17 cellular contexts compared by ENCODE assay signal in the genomic region with DNA sequence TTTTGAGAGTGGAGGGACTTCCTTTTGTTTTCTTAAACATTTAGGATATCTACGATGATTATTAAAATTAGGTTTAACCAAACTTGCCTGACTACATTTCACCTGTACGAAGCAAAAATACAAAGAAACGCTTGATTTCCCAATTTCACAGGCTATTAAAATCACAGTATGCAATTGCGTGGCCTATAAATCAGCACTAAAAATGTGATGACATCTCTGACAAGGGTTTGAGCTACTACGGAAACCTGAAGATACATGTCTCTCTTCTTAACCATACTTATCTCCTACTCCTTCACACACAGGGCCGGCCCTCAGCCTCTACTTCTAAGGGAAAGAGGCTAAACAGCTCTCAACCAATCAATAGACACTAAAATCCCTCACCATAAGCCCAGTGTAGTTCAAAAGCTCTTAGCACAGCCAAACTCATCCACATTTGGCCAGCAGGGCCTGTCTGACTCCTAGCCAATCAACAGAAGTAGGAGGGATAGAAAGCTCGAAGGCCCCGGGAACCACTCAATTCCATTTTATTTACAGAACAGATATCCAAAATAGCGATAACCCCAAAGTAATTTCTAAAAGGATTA.
DNase-seq lines count a peak whose midpoint lies in the region; ATAC-seq, FAIRE-seq and TF ChIP-seq lines count a peak whose summit lies in the region.
"Had no signal": no experiment of that assay in that cellular context is flagged by ENCODE, and none has a peak within 500 bp of the region (broad histone marks: within the 10 kb centered on the region; RNA-seq: fewer than 3 reads in every experiment).

No MANE protein-coding gene starts in this region.

- WGBS in esophagus squamous epithelium, 2 donors, result 63 to 71% methylated on average over 9 of the region's 9 CpGs

- intact Hi-C loops in esophagus squamous epithelium (cut with DNase I), result no loop called here

- no peak overlapping the region for H3K4me3 ChIP-seq in esophagus squamous epithelium
- H3K4me3 ChIP-seq: PC-9, tibial artery had no signal

- no peak for TF ChIP-seq POLR2A in esophagus squamous epithelium (IDR thresholded peaks at IDR 0.05)

- peaks cover 0 to 62% (median 0%) of the 10 kb centered on the region in 3 donors for H3K36me3 ChIP-seq in esophagus squamous epithelium

- no peaks in the 10 kb centered on the region for H3K9me3 ChIP-seq in esophagus squamous epithelium
- H3K9me3 ChIP-seq: tibial artery had no signal

- no peak for TF ChIP-seq CTCF in esophagus squamous epithelium (IDR thresholded peaks at IDR 0.05)

- H3K4me1 ChIP-seq in esophagus squamous epithelium, result peaks cover 0 to 28% (median 5%) of the 10 kb centered on the region in 3 donors

- no peak for FAIRE-seq in urothelium cell line (lab: Jason Lieb, UNC)
- FAIRE-seq: G401.6 had no signal

- CTCF ChIA-PET in HEK293T (lab: Yijun Ruan, JAX), result interaction anchor here (1.0 kb wide), 1 partner anchor 16 kb away, joined by 4 read pairs; no protein-coding TSS in a partner anchor

- H3K27me3 ChIP-seq in esophagus squamous epithelium, result no peaks in the 10 kb centered on the region
- H3K27me3 ChIP-seq: tibial artery had no signal

- POLR2A ChIA-PET in HEK293T (lab: Yijun Ruan, JAX), result no interaction called here

- DNase-seq in DMS79 treated with DMSO at 0.1 percent for 48 hours (lab: John Stamatoyannopoulos, UW) (peak; percentile 100), HEK293T (ENCODE audit: extremely low spot score) (peak; percentile 62), NCI-H510A treated with DMSO at 0.1 percent for 48 hours (lab: John Stamatoyannopoulos, UW) (peak; percentile 71), esophagus squamous epithelium (lab: John Stamatoyannopoulos, UW) (no peak), urothelium cell line (ENCODE audit: low spot score) (no peak)
- DNase-seq: activated CD4-positive, alpha-beta memory T cell treated with anti-CD3 and anti-CD28 coated beads for 36 hours; CD4-positive, CD25-positive, alpha-beta regulatory T cell; glutamatergic neuron; KG1; left colon; NCI-H1694 treated with DMSO at 0.1 percent for 48 hours; PC-9; stimulated activated naive CD4-positive, alpha-beta T cell had no signal

- peak; percentile 57 for ATAC-seq in esophagus mucosa
- no peak for ATAC-seq in GM19351 (IDR thresholded peaks at IDR 0.05; ENCODE audit: unreplicated experiment)
- ATAC-seq: left colon had no signal

- H3K27ac ChIP-seq in esophagus squamous epithelium, result peak overlapping the region in 2 of 4 donors; percentile 61 to 64
- H3K27ac ChIP-seq: PC-9, tibial artery had no signal

TF ChIP-seq in HEK293T, 16 proteins besides CTCF, POLR2A, EP300 and RAD21:
- TF ChIP-seq SP1 (IDR thresholded peaks at IDR 0.05) (no peak), CTBP1 (IDR thresholded peaks at IDR 0.05; ENCODE audit: borderline replicate concordance) (peak; percentile 68; the same call in 1 of the 2 replicates), BHLHE40 (IDR thresholded peaks at IDR 0.05; ENCODE audit: borderline replicate concordance) (no peak), ARNT (IDR thresholded peaks at IDR 0.05) (peak; percentile 32; the same call in 1 of the 2 replicates), FOXK2 (IDR thresholded peaks at IDR 0.05) (no peak), ZNF384 (IDR thresholded peaks at IDR 0.05) (no peak), FOXM1 (IDR thresholded peaks at IDR 0.05; ENCODE audit: borderline replicate concordance) (no peak), FOXA1 (IDR thresholded peaks at IDR 0.05) (no peak), NFRKB (IDR thresholded peaks at IDR 0.05) (no peak), SUZ12 (IDR thresholded peaks at IDR 0.05) (no peak), HDGF (IDR thresholded peaks at IDR 0.05; ENCODE audit: borderline replicate concordance) (no peak), TARDBP (IDR thresholded peaks at IDR 0.05) (no peak), LEF1 (IDR thresholded peaks at IDR 0.05; ENCODE audit: borderline replicate concordance) (no peak), ELF4 (IDR thresholded peaks at IDR 0.05) (no peak), L3MBTL2 (conservative IDR thresholded peaks at IDR 0.05) (no peak), PKNOX1 (IDR thresholded peaks at IDR 0.05) (peak; percentile 88)

Comparison
In these comparisons a context has a peak if more than half of its experiments do, and no peak if none do; other contexts are left out.
1. DNase-seq: peak in DMS79 treated with DMSO at 0.1 percent for 48 hours (single experiment), HEK293T (single experiment) and NCI-H510A treated with DMSO at 0.1 percent for 48 hours (single experiment); none in esophagus squamous epithelium (single experiment) and urothelium cell line (single experiment).